Comparison of ENCODE assay signal across 13 cellular contexts in genomic region chr22:23535790-23536661, GRCh38. TPM values are rescaled to one million over a fixed set of nuclear protein-coding genes. Genes with fewer than 3 reads are reported as not detected.
DNase-seq lines count a peak whose midpoint lies in the region; ATAC-seq and TF ChIP-seq lines count a peak whose summit lies in the region.
"Not testable (repeated sequence)": the region's sequence is repeated elsewhere in the genome, so short reads cannot be mapped to it uniquely, and the experiment has no call there.
"Had no signal": no experiment of that assay in that cellular context is flagged by ENCODE, and none has a peak within 500 bp of the region (broad histone marks: within the 10 kb centered on the region; RNA-seq: fewer than 3 reads in every experiment).

No MANE protein-coding gene starts in this region.

- ATAC-seq in SK-N-SH treated with all-trans-retinoic acid at 6 μM for 48 hours: not testable (repeated sequence)

- H3K27ac ChIP-seq in HUES64 (ENCODE audit: low read depth, low read length) (peak overlapping the region; percentile 91; the same call in 1 of the 2 replicates), transverse colon (peak overlapping the region; percentile 63 to 81 (median 78))

- H3K4me3 ChIP-seq in Caco-2 (ENCODE audit: low read depth, low read length); transverse colon: not testable (repeated sequence)
- H3K4me3 ChIP-seq in HUES64 (ENCODE audit: low read length): peak overlapping the region; percentile 48; the same call in 1 of the 2 replicates

- not testable (repeated sequence) for H3K27me3 ChIP-seq in Caco-2 (replicated peaks; ENCODE audit: control insufficient read depth, insufficient read depth, low read length); transverse colon
- H3K27me3 ChIP-seq in HUES64 (ENCODE audit: insufficient read depth, low read length): peaks cover 14% of the 10 kb centered on the region; the same call in 1 of the 2 replicates

- POLR2A ChIA-PET in Caco-2 (lab: Charles Lee): not testable (repeated sequence)

- H3K4me1 Mint-ChIP-seq in Caco-2 (ENCODE audit: low read depth, unreplicated experiment) (peaks cover 60% of the 10 kb centered on the region), nephron (peaks cover 69% of the 10 kb centered on the region)
- H3K4me1 Mint-ChIP-seq in activated naive CD4-positive, alpha-beta T cell treated with anti-CD3 and anti-CD28 coated beads, Interleukin-2, amount 10 ng/mL, durations not matched to agents 7 days and 5 days: not testable (repeated sequence)

- not testable (repeated sequence) for H3K36me3 Mint-ChIP-seq in Caco-2 (ENCODE audit: insufficient read depth, unreplicated experiment); activated naive CD4-positive, alpha-beta T cell treated with anti-CD3 and anti-CD28 coated beads, Interleukin-2, amount 10 ng/mL, durations not matched to agents 7 days and 5 days; nephron (ENCODE audit: low read depth)

- not testable (repeated sequence) for H3K27me3 Mint-ChIP-seq in Caco-2 (ENCODE audit: insufficient read depth, unreplicated experiment); nephron (ENCODE audit: low read depth)
- H3K27me3 Mint-ChIP-seq in activated naive CD4-positive, alpha-beta T cell treated with anti-CD3 and anti-CD28 coated beads, Interleukin-2, amount 10 ng/mL, durations not matched to agents 7 days and 5 days: peaks cover 52% of the 10 kb centered on the region

- H3K27ac Mint-ChIP-seq in Caco-2 (ENCODE audit: unreplicated experiment) (peak overlapping the region; percentile 99), nephron (peak overlapping the region; percentile 99 to 100 (median 99))
- not testable (repeated sequence) for H3K27ac Mint-ChIP-seq in activated naive CD4-positive, alpha-beta T cell treated with anti-CD3 and anti-CD28 coated beads, Interleukin-2, amount 10 ng/mL, durations not matched to agents 7 days and 5 days

- peak; percentile 38 for TF ChIP-seq POLR2A in transverse colon (IDR thresholded peaks at IDR 0.05)

- CTCF ChIA-PET in Caco-2 (lab: Charles Lee): interaction anchor here (0.6 kb wide), 1 partner anchor 353 kb away, joined by 3 read pairs; no protein-coding TSS in a partner anchor
- CTCF ChIA-PET in activated naive CD4-positive, alpha-beta T cell treated with anti-CD3 and anti-CD28 coated beads, Interleukin-2, amount 10 ng/mL, durations not matched to agents 7 days and 5 days (lab: Charles Lee): not testable (repeated sequence)

- not testable (repeated sequence) for H3K9me3 Mint-ChIP-seq in Caco-2 (ENCODE audit: unreplicated experiment); activated naive CD4-positive, alpha-beta T cell treated with anti-CD3 and anti-CD28 coated beads, Interleukin-2, amount 10 ng/mL, durations not matched to agents 7 days and 5 days; nephron

- not testable (repeated sequence) for H3K9me3 ChIP-seq in Caco-2; HUES64 (ENCODE audit: insufficient read depth, low read depth, low read length); transverse colon

- peaks cover 68% of the 10 kb centered on the region for H3K4me1 ChIP-seq in Caco-2
- peaks cover 57% of the 10 kb centered on the region for H3K4me1 ChIP-seq in HUES64 (ENCODE audit: insufficient read depth, low read length)
- H3K4me1 ChIP-seq in transverse colon: peaks cover 9 to 60% (median 30%) of the 10 kb centered on the region in 4 donors

- WGBS in HUES64: 14% methylated on average over 5 of the region's 5 CpGs
- WGBS in transverse colon (ENCODE audit: low coverage in 1 of 2), 2 donors: 25 to 83% methylated on average over 1 to 5 of the region's 5 CpGs

- TF ChIP-seq CTCF in Caco-2 (IDR thresholded peaks at IDR 0.05; ENCODE audit: insufficient read depth in 1 of 2, low read depth in 1 of 2, low read length in 1 of 2, severe bottlenecking in 1 of 2, unreplicated experiment in 1 of 2); nephron (IDR thresholded peaks at IDR 0.05; ENCODE audit: unreplicated experiment in 3 of 3); transverse colon (IDR thresholded peaks at IDR 0.05): not testable (repeated sequence)

- in situ Hi-C loops in transverse colon (cut with MboI; ENCODE audit: low pct_ligation_motif_present in 1 of 4, low pct_unique_long_range_greater_than_20kb in 1 of 4, low sequenced_read_pairs in 3 of 4): loop anchor here in 1 of 4 donors (25.0 kb wide), 2 partner anchors 224 to 301 kb away; partner anchors contain the start of gene DERL3

- H3K9ac ChIP-seq in HUES64 (ENCODE audit: low read depth, low read length): 0 out of 2 replicates have a peak overlapping the region, but pooled peaks have one; percentile 41

- H3K36me3 ChIP-seq in Caco-2 (ENCODE audit: control insufficient read depth, insufficient read depth, low read length); HUES64 (ENCODE audit: insufficient read depth, low read length); transverse colon: not testable (repeated sequence)

- H3K4me3 Mint-ChIP-seq in Caco-2 (ENCODE audit: unreplicated experiment) (peak overlapping the region; percentile 45), nephron (peak overlapping the region; percentile 31 to 44 (median 38))
- not testable (repeated sequence) for H3K4me3 Mint-ChIP-seq in activated naive CD4-positive, alpha-beta T cell treated with anti-CD3 and anti-CD28 coated beads, Interleukin-2, amount 10 ng/mL, durations not matched to agents 7 days and 5 days

- intact Hi-C loops in Caco-2 (cut with micrococcal nuclease; ENCODE audit: unreplicated experiment): loop anchor here (1.0 kb wide), 2 partner anchors 15 to 134 kb away; no protein-coding TSS in a partner anchor
- intact Hi-C loops in transverse colon (cut with DNase I; ENCODE audit: low total_unique reads): not testable (repeated sequence)

- not testable (repeated sequence) for BruUV-seq in Caco-2 (replicated peaks; lab: Mats Ljungman, UMichigan)

- not testable (repeated sequence) for TF ChIP-seq EP300 in transverse colon (IDR thresholded peaks at IDR 0.05; ENCODE audit: low read depth)

- DNase-seq in Caco-2 (peak; percentile 84 to 91), NCI-H345 (lab: John Stamatoyannopoulos, UW) (peak; percentile 54), kidney tubule cell (ENCODE audit: low spot score) (peak; percentile 52), transverse colon (peak; percentile 43)
- DNase-seq in activated naive CD4-positive, alpha-beta T cell treated with anti-CD3 and anti-CD28 coated beads, Interleukin-2, amount 10 ng/mL, durations not matched to agents 7 days and 5 days: peak; percentile 11

TF ChIP-seq in SK-N-SH treated with all-trans-retinoic acid at 6 μM for 48 hours, 23 proteins besides CTCF, POLR2A, EP300 and RAD21:
- TF ChIP-seq PPARA (CRISPR knock-in tag; IDR thresholded peaks at IDR 0.05; ENCODE audit: borderline replicate concordance): peak; percentile 73; the same call in 1 of the 2 replicates
- peak; percentile 25; the same call in 1 of the 2 replicates for TF ChIP-seq ISL1 (CRISPR knock-in tag; IDR thresholded peaks at IDR 0.05)
- TF ChIP-seq TSHZ2 (CRISPR knock-in tag; IDR thresholded peaks at IDR 0.05): peak; percentile 51; the same call in 1 of the 2 replicates
- TF ChIP-seq CSDC2 (CRISPR knock-in tag; IDR thresholded peaks at IDR 0.05): 0 out of 2 replicates have a peak, but pooled peaks have one; percentile 71
- TF ChIP-seq ZNF8 (CRISPR knock-in tag; IDR thresholded peaks at IDR 0.05): peak; percentile 13; the same call in 1 of the 2 replicates
TF ChIP-seq in SK-N-SH treated with all-trans-retinoic acid at 6 μM for 48 hours: peak in this region for 5; not testable (repeated sequence) for 18.

RNA-seq across cellular contexts. Expression of gene IGLL1, which starts 44.1 kb away (rescaled TPM):
- total RNA-seq in Caco-2 (2022) (not detected in 2 replicates), transverse colon (not detected)
- not detected for polyA plus RNA-seq in HUES64 (2013, experiment 1 of 2)
- not detected for polyA plus RNA-seq in HUES64 (2013, experiment 2 of 2)
- total RNA-seq: activated naive CD4-positive, alpha-beta T cell treated with anti-CD3 and anti-CD28 coated beads, Interleukin-2, amount 50 U/mL, for 72 hours; foreskin keratinocyte; Peyer's patch had no signal
- polyA plus RNA-seq: foreskin keratinocyte, liver, neural cell had no signal

Comparison
In these comparisons a context has a peak if more than half of its experiments do, and no peak if none do; other contexts are left out.
1. DNase-seq: peak in every context shown above with its lines; median percentile 88 in Caco-2; 54 in NCI-H345; 52 in kidney tubule cell; 43 in transverse colon; 11 in activated naive CD4-positive, alpha-beta T cell treated with anti-CD3 and anti-CD28 coated beads, Interleukin-2, amount 10 ng/mL, durations not matched to agents 7 days and 5 days.